1 cellular context compared by ENCODE assay signal in genomic region chr7:97971990-97972943, GRCh38.
TF ChIP-seq lines count a peak whose summit lies in the region.

No MANE protein-coding gene starts in this region.

TF ChIP-seq in GM12878, 131 proteins besides CTCF, POLR2A, EP300 and RAD21 (continued from another document):
- TF ChIP-seq IKZF1 (conservative IDR thresholded peaks at IDR 0.05) = peak; percentile 79
- TF ChIP-seq RAD51 (IDR thresholded peaks at IDR 0.05) = no peak
- TF ChIP-seq GABPA (IDR thresholded peaks at IDR 0.05; ENCODE audit: low read depth) = peak; percentile 98
- peak; percentile 56; the same call in 1 of the 2 replicates for TF ChIP-seq GATAD2B (conservative IDR thresholded peaks at IDR 0.05; ENCODE audit: low read depth)
- TF ChIP-seq BMI1 (IDR thresholded peaks at IDR 0.05; ENCODE audit: borderline replicate concordance) = no peak
- TF ChIP-seq TBL1XR1 (IDR thresholded peaks at IDR 0.05; ENCODE audit: low read depth, low read length) = no peak; the same call in 1 of the 2 replicates
- TF ChIP-seq SRF (IDR thresholded peaks at IDR 0.05; ENCODE audit: low read depth in 2 of 2, low read length in 2 of 2) = no peak
- peak; percentile 35; the same call in 1 of the 2 replicates for TF ChIP-seq BACH1 (IDR thresholded peaks at IDR 0.05; ENCODE audit: borderline replicate concordance)
- TF ChIP-seq MEF2B (IDR thresholded peaks at IDR 0.05; ENCODE audit: partially characterized antibody, poor library complexity, severe bottlenecking) = no peak
- TF ChIP-seq NKRF (conservative IDR thresholded peaks at IDR 0.05) = 0 out of 2 replicates have a peak, but pooled peaks have one; percentile 25
- peak; percentile 75 for TF ChIP-seq YY1 (IDR thresholded peaks at IDR 0.05; ENCODE audit: low read depth, low read length)
- no peak for TF ChIP-seq ATF3 (IDR thresholded peaks at IDR 0.05; ENCODE audit: borderline replicate concordance, extremely low read depth, low read depth, low read length)
TF ChIP-seq in GM12878: peak in this region for 48.
